ENCODE assay signal across 36 cellular contexts in genomic region chr6:52689857-52690256, GRCh38.
"Had no signal": no experiment of that assay in that cellular context is flagged by ENCODE, and none has a peak within 500 bp of the region (broad histone marks: within the 10 kb centered on the region; RNA-seq: fewer than 3 reads in every experiment).

No MANE protein-coding gene starts in this region.

- H3K4me1 ChIP-seq: ascending aorta, colonic mucosa had no signal

- H3K4me3 Mint-ChIP-seq: activated B cell treated with CpG ODN at 0.5 μM for 24 hours; activated CD4-positive, alpha-beta memory T cell treated with anti-CD3 and anti-CD28 coated beads for 36 hours; activated CD4-positive, alpha-beta T cell treated with anti-CD3 and anti-CD28 coated beads, Interleukin-2, amount 10 ng/mL, durations not matched to agents 24 days and 14 days; activated CD8-positive, alpha-beta T cell treated with anti-CD3 and anti-CD28 coated beads for 36 hours; activated naive CD4-positive, alpha-beta T cell treated with anti-CD3 and anti-CD28 coated beads, Interleukin-2, amount 10 ng/mL, durations not matched to agents 7 days and 5 days; activated naive CD4-positive, alpha-beta T cell treated with anti-CD3 and anti-CD28 coated beads, Interleukin-2, amount 50 U/mL, for 24 hours; activated naive CD8-positive, alpha-beta T cell; activated naive CD8-positive, alpha-beta T cell treated with anti-CD3 and anti-CD28 coated beads, Interleukin-2, amount 10 ng/mL, durations not matched to agents 7 days and 5 days; activated naive CD8-positive, alpha-beta T cell treated with anti-CD3 and anti-CD28 coated beads, Interleukin-2, amount 50 U/mL, for 24 hours; activated T-cell treated with anti-CD3 and anti-CD28 coated beads, Interleukin-2, amount 50 U/mL, for 4 hours; brain; central memory CD8-positive, alpha-beta T cell; T-helper 2 cell treated with Interferon-gamma antibody and Interleukin-4, amounts not matched to agents 5 μg/mL and 100 μg/mL, for 36 hours had no signal

- H3K9me3 ChIP-seq: ascending aorta, colonic mucosa had no signal

- H3K9me3 Mint-ChIP-seq: activated B cell treated with CpG ODN at 0.5 μM for 24 hours; activated CD4-positive, alpha-beta memory T cell treated with anti-CD3 and anti-CD28 coated beads for 36 hours; activated CD4-positive, alpha-beta T cell treated with anti-CD3 and anti-CD28 coated beads, Interleukin-2, amount 10 ng/mL, durations not matched to agents 24 days and 14 days; activated CD8-positive, alpha-beta T cell treated with anti-CD3 and anti-CD28 coated beads for 36 hours; activated naive CD4-positive, alpha-beta T cell treated with anti-CD3 and anti-CD28 coated beads, Interleukin-2, amount 10 ng/mL, durations not matched to agents 7 days and 5 days; activated naive CD4-positive, alpha-beta T cell treated with anti-CD3 and anti-CD28 coated beads, Interleukin-2, amount 50 U/mL, for 24 hours; activated T-cell treated with anti-CD3 and anti-CD28 coated beads, Interleukin-2, amount 50 U/mL, for 4 hours; activated T-helper 2 cell treated with anti-CD3 and anti-CD28 coated beads, Interferon-gamma antibody, Interleukin-2, Interleukin-4, amounts not matched to agents 10 μg/mL and 5 μg/mL and 100 μg/mL, durations not matched to agents 14 hours and 24 hours and 36 hours; brain; central memory CD8-positive, alpha-beta T cell; T-helper 2 cell treated with Interferon-gamma antibody and Interleukin-4, amounts not matched to agents 5 μg/mL and 100 μg/mL, for 36 hours had no signal

- FAIRE-seq: bronchial epithelial cell, TTC549 had no signal

- ATAC-seq: activated CD8-positive, alpha-beta T cell treated with anti-CD3 and anti-CD28 coated beads for 36 hours; activated naive CD8-positive, alpha-beta T cell treated with anti-CD3 and anti-CD28 coated beads, Interleukin-2, amount 50 U/mL, for 24 hours; activated T-cell treated with anti-CD3 and anti-CD28 coated beads, Interleukin-2, amount 50 U/mL, for 4 hours had no signal

- H3K36me3 ChIP-seq: ascending aorta, cardiac muscle cell, colonic mucosa had no signal

- H3K27me3 Mint-ChIP-seq: activated CD4-positive, alpha-beta memory T cell treated with anti-CD3 and anti-CD28 coated beads for 36 hours; activated CD8-positive, alpha-beta T cell treated with anti-CD3 and anti-CD28 coated beads for 36 hours; activated naive CD4-positive, alpha-beta T cell treated with anti-CD3 and anti-CD28 coated beads, Interleukin-2, amount 50 U/mL, for 24 hours; activated naive CD8-positive, alpha-beta T cell; activated naive CD8-positive, alpha-beta T cell treated with anti-CD3 and anti-CD28 coated beads, Interleukin-2, amount 50 U/mL, for 24 hours; brain; central memory CD8-positive, alpha-beta T cell had no signal

- H3K4me3 ChIP-seq: ascending aorta, cardiac muscle cell, colonic mucosa had no signal

- H3K27me3 ChIP-seq: ascending aorta, cardiac muscle cell, colonic mucosa had no signal

- H3K4me1 Mint-ChIP-seq: activated CD4-positive, alpha-beta T cell treated with anti-CD3 and anti-CD28 coated beads, Interleukin-2, amount 10 ng/mL, durations not matched to agents 24 days and 14 days; activated naive CD4-positive, alpha-beta T cell treated with anti-CD3 and anti-CD28 coated beads, Interleukin-2, amount 10 ng/mL, durations not matched to agents 7 days and 5 days; activated naive CD4-positive, alpha-beta T cell treated with anti-CD3 and anti-CD28 coated beads, Interleukin-2, amount 50 U/mL, for 24 hours; activated naive CD8-positive, alpha-beta T cell treated with anti-CD3 and anti-CD28 coated beads, Interleukin-2, amount 10 ng/mL, durations not matched to agents 7 days and 5 days; brain; central memory CD8-positive, alpha-beta T cell had no signal

- DNase-seq: activated B cell treated with CpG ODN at 0.5 μM for 24 hours; activated CD4-positive, alpha-beta memory T cell treated with anti-CD3 and anti-CD28 coated beads for 36 hours; activated CD4-positive, alpha-beta T cell treated with anti-CD3 and anti-CD28 coated beads for 4 hours; activated CD4-positive, alpha-beta T cell treated with anti-CD3 and anti-CD28 coated beads, Interleukin-2, amount 10 ng/mL, durations not matched to agents 24 days and 14 days; activated CD4-positive, alpha-beta T cell treated with anti-CD3 and anti-CD28 coated beads, Interleukin-2, amount 50 U/mL, for 1 hour; activated CD4-positive, alpha-beta T cell treated with anti-CD3 and anti-CD28 coated beads, Interleukin-2, amount 50 U/mL, for 4 hours; activated CD4-positive, CD25-positive, alpha-beta regulatory T cell treated with anti-CD3 and anti-CD28 coated beads, Interleukin-2, amount 50 U/mL, for 72 hours; activated CD8-positive, alpha-beta memory T cell treated with anti-CD3 and anti-CD28 coated beads, Interleukin-2, amount 50 U/mL, for 4 hours; activated CD8-positive, alpha-beta T cell treated with anti-CD3 and anti-CD28 coated beads for 36 hours; activated effector memory CD4-positive, alpha-beta T cell treated with Interleukin-2 at 50 U/mL for 16 hours; activated gamma-delta T cell; activated naive CD4-positive, alpha-beta T cell treated with anti-CD3 and anti-CD28 coated beads, Interleukin-2, amount 10 ng/mL, durations not matched to agents 7 days and 5 days; activated naive CD4-positive, alpha-beta T cell treated with Interleukin-2 at 50 U/mL for 16 hours; activated naive CD8-positive, alpha-beta T cell treated with anti-CD3 and anti-CD28 coated beads, Interleukin-2, amount 10 ng/mL, durations not matched to agents 7 days and 5 days; activated naive CD8-positive, alpha-beta T cell treated with anti-CD3 and anti-CD28 coated beads, Interleukin-2, amount 50 U/mL, for 24 hours; activated T-cell treated with anti-CD3 and anti-CD28 coated beads for 4 hours; activated T-cell treated with anti-CD3 and anti-CD28 coated beads, Interleukin-2, amount 50 U/mL, for 1 hour; activated T-cell treated with anti-CD3 and anti-CD28 coated beads, Interleukin-2, amount 50 U/mL, for 4 hours; amygdala; anterior cingulate cortex; caudate nucleus; cerebellar nuclear complex; colonic mucosa; T-helper 2 cell; T-helper 9 cell had no signal

- H3K27ac Mint-ChIP-seq: activated B cell treated with CpG ODN at 0.5 μM for 24 hours; activated CD4-positive, alpha-beta memory T cell treated with anti-CD3 and anti-CD28 coated beads for 36 hours; activated CD4-positive, alpha-beta T cell treated with anti-CD3 and anti-CD28 coated beads, Interleukin-2, amount 10 ng/mL, durations not matched to agents 24 days and 14 days; activated CD8-positive, alpha-beta T cell treated with anti-CD3 and anti-CD28 coated beads for 36 hours; activated naive CD4-positive, alpha-beta T cell treated with anti-CD3 and anti-CD28 coated beads, Interleukin-2, amount 10 ng/mL, durations not matched to agents 7 days and 5 days; activated naive CD4-positive, alpha-beta T cell treated with anti-CD3 and anti-CD28 coated beads, Interleukin-2, amount 50 U/mL, for 24 hours; activated naive CD8-positive, alpha-beta T cell; activated naive CD8-positive, alpha-beta T cell treated with anti-CD3 and anti-CD28 coated beads, Interleukin-2, amount 10 ng/mL, durations not matched to agents 7 days and 5 days; activated naive CD8-positive, alpha-beta T cell treated with anti-CD3 and anti-CD28 coated beads, Interleukin-2, amount 50 U/mL, for 24 hours; activated T-helper 2 cell treated with anti-CD3 and anti-CD28 coated beads, Interferon-gamma antibody, Interleukin-2, Interleukin-4, amounts not matched to agents 10 μg/mL and 5 μg/mL and 100 μg/mL, durations not matched to agents 14 hours and 24 hours and 36 hours; brain; T-helper 2 cell treated with Interferon-gamma antibody and Interleukin-4, amounts not matched to agents 5 μg/mL and 100 μg/mL, for 36 hours had no signal

- H3K27ac ChIP-seq: ascending aorta, cardiac muscle cell, colonic mucosa, VCaP had no signal
